24 cellular contexts compared by ENCODE assay signal in the genomic region with DNA sequence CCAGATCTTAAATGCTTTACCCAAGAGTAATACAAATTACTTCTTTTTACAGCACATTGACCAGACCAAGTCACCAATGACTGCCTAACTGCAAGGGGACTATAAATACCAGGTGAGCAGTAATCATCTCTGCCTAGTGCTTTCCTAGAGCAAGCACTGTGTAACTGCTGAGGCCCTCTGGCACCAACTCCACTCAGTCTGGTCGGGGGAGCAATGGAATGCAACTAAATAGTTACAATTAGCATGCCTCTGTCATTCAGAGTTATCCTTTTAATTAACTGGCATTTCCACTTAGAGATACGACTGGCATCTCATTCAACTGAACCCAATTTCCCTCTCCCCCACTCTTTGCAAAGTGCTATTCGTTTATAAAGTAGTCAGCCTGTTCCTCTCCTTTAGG.
DNase-seq lines count a peak whose midpoint lies in the region; TF ChIP-seq lines count a peak whose summit lies in the region.
"Had no signal": no experiment of that assay in that cellular context is flagged by ENCODE, and none has a peak within 500 bp of the region (broad histone marks: within the 10 kb centered on the region; RNA-seq: fewer than 3 reads in every experiment).

No MANE protein-coding gene starts in this region.

- DNase-seq in A172 (ENCODE audit: low spot score) (peak; percentile 52), astrocyte of the hippocampus (ENCODE audit: low read depth, low spot score) (peak; percentile 1), iPS-NIHi7 (ENCODE audit: extremely low spot score) (peak; percentile 33), mesothelial cell of epicardium (ENCODE audit: low spot score in 2 of 2, unreplicated experiment in 2 of 2) (no peak), DMS114 treated with DMSO at 0.1 percent for 48 hours (lab: John Stamatoyannopoulos, UW; ENCODE audit: unreplicated experiment) (no peak), UCSD-AML1 (lab: John Stamatoyannopoulos, UW; ENCODE audit: unreplicated experiment) (no peak), HFFc6 (no peak)
- DNase-seq in activated naive CD4-positive, alpha-beta T cell treated with anti-CD3 and anti-CD28 coated beads, Interleukin-2, amount 10 ng/mL, durations not matched to agents 7 days and 5 days = no peak
- DNase-seq: ACHN; BE2C; CD8-positive, alpha-beta memory T cell; DMS 273 treated with DMSO at 0.1 percent for 48 hours; DND-41; KBM-7; MV-4-11; NCI-H1105; NCI-H146; NCI-H1930; NCI-H446; NCI-H526; NK-92 treated with Interleukin-12 subunit alpha and Interleukin-12 subunit beta, amount 100 ng/mL, for 24 hours; Right ventricle myocardium superior; RPMI8226 had no signal

- H3K4me3 Mint-ChIP-seq in mesothelial cell of epicardium (no peak overlapping the region), HFFc6 (no peak overlapping the region)
- H3K4me3 Mint-ChIP-seq in activated naive CD4-positive, alpha-beta T cell treated with anti-CD3 and anti-CD28 coated beads, Interleukin-2, amount 10 ng/mL, durations not matched to agents 7 days and 5 days = no peak overlapping the region
- H3K4me3 Mint-ChIP-seq: CD14-positive monocyte; CD8-positive, alpha-beta memory T cell had no signal

- H3K27ac Mint-ChIP-seq in mesothelial cell of epicardium (peak overlapping the region; percentile 53), HFFc6 (no peak overlapping the region)
- no peak overlapping the region for H3K27ac Mint-ChIP-seq in activated naive CD4-positive, alpha-beta T cell treated with anti-CD3 and anti-CD28 coated beads, Interleukin-2, amount 10 ng/mL, durations not matched to agents 7 days and 5 days
- H3K27ac Mint-ChIP-seq: CD14-positive monocyte; CD8-positive, alpha-beta memory T cell had no signal

- H3K4me1 Mint-ChIP-seq in mesothelial cell of epicardium = peaks cover 40% of the 10 kb centered on the region
- no peaks in the 10 kb centered on the region for H3K4me1 Mint-ChIP-seq in activated naive CD4-positive, alpha-beta T cell treated with anti-CD3 and anti-CD28 coated beads, Interleukin-2, amount 10 ng/mL, durations not matched to agents 7 days and 5 days
- no peaks in the 10 kb centered on the region for H3K4me1 Mint-ChIP-seq in HFFc6 (ENCODE audit: low read depth)
- H3K4me1 Mint-ChIP-seq: CD14-positive monocyte; CD8-positive, alpha-beta memory T cell had no signal

- TF ChIP-seq CTCF in mesothelial cell of epicardium (IDR thresholded peaks at IDR 0.05; ENCODE audit: unreplicated experiment) = no peak
- TF ChIP-seq CTCF in HFFc6 (IDR thresholded peaks at IDR 0.05) = no peak

- H3K27me3 Mint-ChIP-seq in mesothelial cell of epicardium (ENCODE audit: low read depth) (peaks cover 2% of the 10 kb centered on the region), HFFc6 (ENCODE audit: insufficient read depth) (no peaks in the 10 kb centered on the region)
- H3K27me3 Mint-ChIP-seq in activated naive CD4-positive, alpha-beta T cell treated with anti-CD3 and anti-CD28 coated beads, Interleukin-2, amount 10 ng/mL, durations not matched to agents 7 days and 5 days = no peaks in the 10 kb centered on the region
- H3K27me3 Mint-ChIP-seq: CD8-positive, alpha-beta memory T cell had no signal

- H3K9me3 Mint-ChIP-seq in mesothelial cell of epicardium = no peaks in the 10 kb centered on the region
- no peaks in the 10 kb centered on the region for H3K9me3 Mint-ChIP-seq in activated naive CD4-positive, alpha-beta T cell treated with anti-CD3 and anti-CD28 coated beads, Interleukin-2, amount 10 ng/mL, durations not matched to agents 7 days and 5 days
- H3K9me3 Mint-ChIP-seq in HFFc6 = peaks cover 21% of the 10 kb centered on the region

- H3K36me3 Mint-ChIP-seq in mesothelial cell of epicardium = no peaks in the 10 kb centered on the region
- H3K36me3 Mint-ChIP-seq in activated naive CD4-positive, alpha-beta T cell treated with anti-CD3 and anti-CD28 coated beads, Interleukin-2, amount 10 ng/mL, durations not matched to agents 7 days and 5 days = no peaks in the 10 kb centered on the region
- H3K36me3 Mint-ChIP-seq in HFFc6 (ENCODE audit: low read depth) = no peaks in the 10 kb centered on the region
- H3K36me3 Mint-ChIP-seq: CD14-positive monocyte; CD8-positive, alpha-beta memory T cell had no signal

- CTCF ChIA-PET in activated naive CD4-positive, alpha-beta T cell treated with anti-CD3 and anti-CD28 coated beads, Interleukin-2, amount 10 ng/mL, durations not matched to agents 7 days and 5 days (lab: Charles Lee) = interaction anchor here (0.7 kb wide), 1 partner anchor 694 kb away, joined by 3 read pairs; no protein-coding TSS in a partner anchor

Comparison
In these comparisons a context has a peak if more than half of its experiments do, and no peak if none do; other contexts are left out.
1. DNase-seq: peak in A172 (single experiment), astrocyte of the hippocampus (single experiment) and iPS-NIHi7 (single experiment); none in mesothelial cell of epicardium (0 of 2), DMS114 treated with DMSO at 0.1 percent for 48 hours (single experiment), activated naive CD4-positive, alpha-beta T cell treated with anti-CD3 and anti-CD28 coated beads, Interleukin-2, amount 10 ng/mL, durations not matched to agents 7 days and 5 days (single experiment), UCSD-AML1 (single experiment) and HFFc6 (single experiment).